In the genomic region with DNA sequence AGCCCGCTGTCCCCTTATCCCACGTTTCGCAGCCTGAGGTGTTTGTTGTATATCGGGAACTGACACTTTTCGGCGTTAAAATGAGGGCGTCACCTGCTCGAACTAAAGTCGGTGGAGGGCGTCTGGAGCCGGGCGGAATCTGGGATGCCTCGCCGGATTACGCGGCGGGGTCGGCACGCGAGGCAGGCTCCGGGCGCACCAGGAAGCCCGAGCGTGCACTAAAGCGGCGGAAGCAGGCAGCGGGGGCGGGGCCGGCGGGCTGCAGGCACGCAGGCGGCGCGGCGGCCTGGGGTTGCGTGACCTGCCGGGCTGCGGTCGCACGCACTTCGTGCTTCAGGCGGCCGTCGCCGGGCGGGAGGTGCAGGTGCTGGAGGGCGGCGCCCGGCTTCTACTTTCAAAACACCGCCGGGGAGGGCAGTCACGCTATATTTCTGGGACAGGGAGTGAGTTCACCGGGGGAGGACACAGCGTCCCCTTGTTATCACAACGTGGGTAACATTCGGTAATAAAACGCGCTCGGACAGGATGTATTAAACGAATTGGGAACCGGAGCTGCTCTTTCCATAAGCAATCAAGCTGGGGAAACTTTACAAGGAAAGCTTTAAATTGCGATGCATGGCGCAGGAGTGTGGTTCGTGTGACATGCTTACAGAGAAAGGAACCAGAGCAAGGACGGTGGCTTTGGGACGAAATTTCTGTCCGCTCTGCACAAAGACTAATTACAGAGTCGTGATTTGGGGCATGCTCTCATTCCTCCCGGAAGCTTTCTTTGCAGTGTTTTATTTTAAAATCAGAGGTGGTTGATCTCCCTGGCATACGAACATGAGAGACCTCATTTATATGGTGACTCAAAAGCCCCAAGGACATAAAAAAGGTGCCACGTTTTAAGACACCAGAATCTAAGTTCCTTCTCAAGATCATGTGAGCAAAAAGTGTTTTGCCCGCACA, we compare ENCODE assay signal across 8 cellular contexts. TPM values are rescaled to one million over a fixed set of nuclear protein-coding genes. Genes with fewer than 3 reads are reported as not detected.
DNase-seq lines count a peak whose midpoint lies in the region; ATAC-seq and TF ChIP-seq lines count a peak whose summit lies in the region.

No MANE protein-coding gene starts in this region.

- no peaks in the 10 kb centered on the region for H3K27me3 Mint-ChIP-seq in naive B cell

- TF ChIP-seq CTCF in PC-3 (conservative IDR thresholded peaks at IDR 0.05; ENCODE audit: low read depth, low read length) (0 out of 2 replicates have a peak, but pooled peaks have one; percentile 18), esophagus muscularis mucosa (IDR thresholded peaks at IDR 0.05) (peak in 1 of 3 experiments; percentile 22)

- no peaks in the 10 kb centered on the region for H3K9me3 Mint-ChIP-seq in naive B cell
- H3K9me3 Mint-ChIP-seq in stimulated activated effector memory CD8-positive, alpha-beta T cell treated with anti-CD3 and anti-CD28 coated beads, Interleukin-12 subunit alpha, Interleukin-12 subunit beta, amount 100 ng/mL, for 72 hours, result no peaks in the 10 kb centered on the region

- peaks cover 10% of the 10 kb centered on the region for H3F3A ChIP-seq in PC-3 (ENCODE audit: low read length, unreplicated experiment)

- H3K9me2 ChIP-seq in PC-3 (replicated peaks; ENCODE audit: low read length), result no peaks in the 10 kb centered on the region

- 8% methylated on average over 37 of the region's 72 CpGs for WGBS in esophagus muscularis mucosa

- peak overlapping the region; percentile 94 to 99 (median 98) for H3K27ac Mint-ChIP-seq in naive B cell
- peak overlapping the region; percentile 99 for H3K27ac Mint-ChIP-seq in stimulated activated effector memory CD8-positive, alpha-beta T cell treated with anti-CD3 and anti-CD28 coated beads, Interleukin-12 subunit alpha, Interleukin-12 subunit beta, amount 100 ng/mL, for 72 hours

- BruUV-seq in PC-3 (replicated peaks; lab: Mats Ljungman, UMichigan), result no TSS peak

- peak overlapping the region; percentile 86 for H3K4me2 ChIP-seq in PC-3 (ENCODE audit: low read length)

- H3K9me3 ChIP-seq in PC-3 (ENCODE audit: low read length) (no peaks in the 10 kb centered on the region), esophagus muscularis mucosa (no peaks in the 10 kb centered on the region)

- peak overlapping the region; percentile 95 for H3K9ac ChIP-seq in PC-3 (ENCODE audit: low read length)

- H3K4me1 ChIP-seq in PC-3 (ENCODE audit: insufficient read depth, low read length) (peaks cover 65% of the 10 kb centered on the region), esophagus muscularis mucosa (peaks cover 6 to 20% (median 18%) of the 10 kb centered on the region in 4 donors)

- ATAC-seq in GM19463 (IDR thresholded peaks at IDR 0.05; ENCODE audit: unreplicated experiment) (peak; percentile 59), HG03571 (IDR thresholded peaks at IDR 0.05; ENCODE audit: unreplicated experiment) (peak; percentile 65), PC-3 (peak; percentile 68), naive B cell (ENCODE audit: low read depth in 2 of 2) (peak; percentile 84 to 86)
- peak; percentile 86 for ATAC-seq in stimulated activated effector memory CD8-positive, alpha-beta T cell treated with anti-CD3 and anti-CD28 coated beads, Interleukin-12 subunit alpha, Interleukin-12 subunit beta, amount 100 ng/mL, for 72 hours

- no peaks in the 10 kb centered on the region for H3K36me3 ChIP-seq in PC-3 (ENCODE audit: low read depth, low read length)
- no peaks in the 10 kb centered on the region for H3K36me3 ChIP-seq in esophagus muscularis mucosa

- peaks cover 18 to 42% (median 23%) of the 10 kb centered on the region in 3 donors for H3K4me1 Mint-ChIP-seq in naive B cell
- peaks cover 34% of the 10 kb centered on the region for H3K4me1 Mint-ChIP-seq in stimulated activated effector memory CD8-positive, alpha-beta T cell treated with anti-CD3 and anti-CD28 coated beads, Interleukin-12 subunit alpha, Interleukin-12 subunit beta, amount 100 ng/mL, for 72 hours

- H3K27ac ChIP-seq in PC-3 (ENCODE audit: low read length), result peak overlapping the region; percentile 98
- H3K27ac ChIP-seq in esophagus muscularis mucosa (replicated peaks in 1 of 4), result peak overlapping the region; percentile 79 to 85 (median 80)

- in situ Hi-C loops in Caki2 (cut with HindIII; ENCODE audit: low pct_unique_long_range_greater_than_20kb, low sequenced_read_pairs), result no loop called here

- H4K20me1 ChIP-seq in PC-3 (ENCODE audit: low read length), result no peaks in the 10 kb centered on the region

- TF ChIP-seq EP300 in esophagus muscularis mucosa (IDR thresholded peaks at IDR 0.05), result peak; percentile 88

- no peak for TF ChIP-seq POLR2A in esophagus muscularis mucosa (IDR thresholded peaks at IDR 0.05; ENCODE audit: low read depth)

- H3K36me3 Mint-ChIP-seq in naive B cell, result no peaks in the 10 kb centered on the region
- peaks cover 18% of the 10 kb centered on the region for H3K36me3 Mint-ChIP-seq in stimulated activated effector memory CD8-positive, alpha-beta T cell treated with anti-CD3 and anti-CD28 coated beads, Interleukin-12 subunit alpha, Interleukin-12 subunit beta, amount 100 ng/mL, for 72 hours

- peaks cover 45% of the 10 kb centered on the region for H3K79me2 ChIP-seq in PC-3 (ENCODE audit: low read length)

- peak overlapping the region; percentile 64 for H3K4me3 ChIP-seq in PC-3 (ENCODE audit: low read length)
- H3K4me3 ChIP-seq in esophagus muscularis mucosa, result peak overlapping the region; percentile 59 to 73 (median 72)

- H3K4me3 Mint-ChIP-seq in naive B cell, result peak overlapping the region; percentile 87 to 99 (median 98)
- H3K4me3 Mint-ChIP-seq in stimulated activated effector memory CD8-positive, alpha-beta T cell treated with anti-CD3 and anti-CD28 coated beads, Interleukin-12 subunit alpha, Interleukin-12 subunit beta, amount 100 ng/mL, for 72 hours, result peak overlapping the region; percentile 82

- intact Hi-C loops in PC-3 (cut with micrococcal nuclease) (loop anchor here (1.0 to 5.0 kb wide), 5 partner anchors 33 to 320 kb away; a partner anchor contains a TSS), esophagus muscularis mucosa (cut with DNase I) (loop anchor here (2.0 to 5.0 kb wide), 3 partner anchors 130 to 270 kb away; a partner anchor contains a TSS)

- DNase-seq in Caki2 (ENCODE audit: low read depth) (peak; percentile 93), PC-3 (peak; percentile 95), esophagus muscularis mucosa (ENCODE audit: extremely low spot score) (no peak), naive B cell (peak; percentile 92)
- peak; percentile 89 to 91 for DNase-seq in activated T-cell treated with anti-CD3 and anti-CD28 coated beads, Interleukin-2, amount 50 U/mL, for 48 hours
- peak; percentile 76 to 92 for DNase-seq in stimulated activated effector memory CD8-positive, alpha-beta T cell treated with anti-CD3 and anti-CD28 coated beads, Interleukin-12 subunit alpha, Interleukin-12 subunit beta, amount 100 ng/mL, for 72 hours (ENCODE audit: low spot score in 2 of 2)

- CTCF ChIA-PET in PC-3 (lab: Charles Lee), result interaction anchor here (0.5 to 0.8 kb wide), 3 partner anchors 75 to 773 kb away, joined by 3 to 4 read pairs (median 3); no protein-coding TSS in a partner anchor

- H3K27me3 ChIP-seq in PC-3 (ENCODE audit: low read length) (no peaks in the 10 kb centered on the region), esophagus muscularis mucosa (no peaks in the 10 kb centered on the region)

- peak overlapping the region; percentile 44; the same call in 1 of the 2 replicates for H2AFZ ChIP-seq in PC-3 (ENCODE audit: low read length)

- POLR2A ChIA-PET in PC-3 (lab: Charles Lee; ENCODE audit: unreplicated experiment), result interaction anchor here (0.5 to 1.3 kb wide), 8 partner anchors 136 to 343 kb away, joined by 3 to 9 read pairs (median 4); no protein-coding TSS in a partner anchor

RNA-seq across cellular contexts. Expression of a gene that starts 9.1 kb away (rescaled TPM):
- total RNA-seq in Caki2 (2014; rRNA removed; shearing (Covaris generic); ENCODE audit: low replicate concordance), result 0.29 TPM in 1 of 2 replicates, not detected in the other
- total RNA-seq in PC-3 (2014; rRNA removed), result 0.15 and 0.98 TPM in 2 replicates
- 1 to 10 TPM in 1 of 4 donors, under 1 TPM in 2, not detected in 1; 0.11 to 1.2 (median 0.33) TPM for total RNA-seq in esophagus muscularis mucosa
- 10 to 100 TPM in 1 of 6 donors, 1 to 10 TPM in 4, not detected in 1; 1.9 to 12.3 (median 4.8) TPM for polyA plus RNA-seq in naive B cell (ENCODE audit: low read depth in 6 of 6)
